ENCODE assay signal across 12 cellular contexts in the genomic region with DNA sequence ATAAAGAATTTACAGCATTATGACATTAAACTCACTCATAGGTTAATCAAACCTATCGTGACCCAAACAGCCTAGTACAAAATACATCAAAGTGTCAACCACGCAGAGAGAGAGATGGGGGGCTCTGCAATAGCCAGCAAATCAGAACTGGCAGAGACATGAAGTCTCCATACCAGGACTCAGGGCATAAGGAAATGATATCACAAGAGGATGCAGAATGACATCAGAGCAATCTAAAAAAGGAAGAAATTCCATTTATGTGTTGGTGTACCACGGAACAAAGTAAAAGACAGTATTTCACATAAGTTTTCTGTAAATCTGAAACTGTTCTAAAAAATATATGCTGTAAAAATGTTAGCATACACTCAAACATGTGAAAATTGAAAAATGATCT. TPM values are rescaled to one million over a fixed set of nuclear protein-coding genes. Genes with fewer than 3 reads are reported as not detected.
A peak's percentile ranks its signal among the peaks of the same experiment; 100 is the strongest.
DNase-seq lines count a peak whose midpoint lies in the region; ATAC-seq and TF ChIP-seq lines count a peak whose summit lies in the region.
"Had no signal": no experiment of that assay in that cellular context is flagged by ENCODE, and none has a peak within 500 bp of the region (broad histone marks: within the 10 kb centered on the region; RNA-seq: fewer than 3 reads in every experiment).

No MANE protein-coding gene starts in this region.

- ATAC-seq in CD4-positive, CD25-positive, alpha-beta regulatory T cell (ENCODE audit: low read depth in 2 of 2) = no peak
- ATAC-seq in HG03039 (IDR thresholded peaks at IDR 0.05; ENCODE audit: unreplicated experiment) (no peak), GM18505 (IDR thresholded peaks at IDR 0.05; ENCODE audit: unreplicated experiment) (no peak)
- ATAC-seq: body of pancreas had no signal

- no peak overlapping the region for H3K4me3 ChIP-seq in CD4-positive, CD25-positive, alpha-beta regulatory T cell (ENCODE audit: low read depth, low read length)
- H3K4me3 ChIP-seq in fibroblast of lung (replicated peaks in 1 of 4; ENCODE audit: control extremely low read depth in 1 of 4, insufficient read depth in 1 of 4, low read depth in 3 of 4, low read length in 4 of 4) (no peak overlapping the region), parathyroid adenoma (ENCODE audit: low read depth, low read length) (no peak overlapping the region)
- H3K4me3 ChIP-seq: body of pancreas had no signal

- peak overlapping the region in 2 of 4 donors; percentile 0 to 39 for H3K4me3 Mint-ChIP-seq in CD4-positive, CD25-positive, alpha-beta regulatory T cell
- H3K4me3 Mint-ChIP-seq: activated CD4-positive, alpha-beta T cell treated with anti-CD3 and anti-CD28 coated beads, Interleukin-2, amount 10 ng/mL, durations not matched to agents 7 days and 5 days had no signal

- no peak for DNase-seq in CD4-positive, CD25-positive, alpha-beta regulatory T cell
- DNase-seq in OCI-M1 (lab: John Stamatoyannopoulos, UW) (peak; percentile 38), fibroblast of lung (ENCODE audit: low read depth in 2 of 2) (peak; percentile 33 to 36), NCI-H2196 (lab: John Stamatoyannopoulos, UW; ENCODE audit: unreplicated experiment) (no peak), NCI-H526 treated with DMSO at 0.1 percent for 48 hours (lab: John Stamatoyannopoulos, UW) (no peak)
- DNase-seq: activated CD4-positive, alpha-beta T cell treated with anti-CD3 and anti-CD28 coated beads, Interleukin-2, amount 10 ng/mL, durations not matched to agents 7 days and 5 days; body of pancreas; GOT3; NCI-H1105 had no signal

- H3K27ac ChIP-seq in CD4-positive, CD25-positive, alpha-beta regulatory T cell (ENCODE audit: insufficient read depth, low read length, poor library complexity, severe bottlenecking) = no peak overlapping the region
- no peak overlapping the region for H3K27ac ChIP-seq in fibroblast of lung (ENCODE audit: insufficient read depth, low read length)
- no peak overlapping the region for H3K27ac ChIP-seq in parathyroid adenoma

- TF ChIP-seq POLR2A in GM18505 (IDR thresholded peaks at IDR 0.05; ENCODE audit: borderline replicate concordance, extremely low read depth, insufficient read depth, insufficient read length) = no peak

- H3K36me3 ChIP-seq in CD4-positive, CD25-positive, alpha-beta regulatory T cell (ENCODE audit: control insufficient read depth, insufficient read depth, low read length) = no peaks in the 10 kb centered on the region
- H3K36me3 ChIP-seq in fibroblast of lung (ENCODE audit: control insufficient read depth, insufficient read depth, low read length) (no peaks in the 10 kb centered on the region), parathyroid adenoma (ENCODE audit: control insufficient read depth, insufficient read depth, low read length) (no peaks in the 10 kb centered on the region)

- H3K4me2 ChIP-seq in fibroblast of lung (ENCODE audit: extremely low read depth, insufficient read depth, low read length) = no peak overlapping the region
- H3K4me2 ChIP-seq in parathyroid adenoma (ENCODE audit: low read length) = peak overlapping the region; percentile 31

- no peaks in the 10 kb centered on the region for H3K27me3 ChIP-seq in CD4-positive, CD25-positive, alpha-beta regulatory T cell (ENCODE audit: control insufficient read depth, insufficient read depth, low read length)
- H3K27me3 ChIP-seq in fibroblast of lung (ENCODE audit: control insufficient read depth, insufficient read depth, low read length) = no peaks in the 10 kb centered on the region
- no peaks in the 10 kb centered on the region for H3K27me3 ChIP-seq in parathyroid adenoma (ENCODE audit: control insufficient read depth, insufficient read depth, low read length)
- H3K27me3 ChIP-seq: body of pancreas had no signal

- peaks cover 78% of the 10 kb centered on the region for H3K79me2 ChIP-seq in fibroblast of lung (ENCODE audit: control insufficient read depth, insufficient read depth, low read length)
- peaks cover 53% of the 10 kb centered on the region for H3K79me2 ChIP-seq in parathyroid adenoma

- no peaks in the 10 kb centered on the region for H3K36me3 Mint-ChIP-seq in CD4-positive, CD25-positive, alpha-beta regulatory T cell

- H3K9me3 Mint-ChIP-seq in CD4-positive, CD25-positive, alpha-beta regulatory T cell = no peaks in the 10 kb centered on the region
- H3K9me3 Mint-ChIP-seq: activated CD4-positive, alpha-beta T cell treated with anti-CD3 and anti-CD28 coated beads, Interleukin-2, amount 10 ng/mL, durations not matched to agents 7 days and 5 days had no signal

- H3K9ac ChIP-seq in fibroblast of lung (ENCODE audit: insufficient read depth, low read length) = no peak overlapping the region
- H3K9ac ChIP-seq in parathyroid adenoma = no peak overlapping the region

- H3K27ac Mint-ChIP-seq in CD4-positive, CD25-positive, alpha-beta regulatory T cell = peak overlapping the region; percentile 22 to 62 (median 27)
- H3K27ac Mint-ChIP-seq: activated CD4-positive, alpha-beta T cell treated with anti-CD3 and anti-CD28 coated beads, Interleukin-2, amount 10 ng/mL, durations not matched to agents 7 days and 5 days had no signal

- H3K9me3 ChIP-seq in CD4-positive, CD25-positive, alpha-beta regulatory T cell (ENCODE audit: control insufficient read depth in 2 of 2, low read length in 2 of 2) = no peaks in the 10 kb centered on the region
- H3K9me3 ChIP-seq in fibroblast of lung (ENCODE audit: control insufficient read depth, insufficient read depth, low read depth, low read length) = no peaks in the 10 kb centered on the region
- H3K9me3 ChIP-seq in parathyroid adenoma (ENCODE audit: control insufficient read depth, low read length) = no peaks in the 10 kb centered on the region
- H3K9me3 ChIP-seq: body of pancreas had no signal

- TF ChIP-seq CTCF in fibroblast of lung (conservative IDR thresholded peaks at IDR 0.05 in 1 of 2, IDR thresholded peaks at IDR 0.05 in 1 of 2; ENCODE audit: low read depth in 1 of 2, low read length in 2 of 2) = no peak
- TF ChIP-seq CTCF in parathyroid adenoma (IDR thresholded peaks at IDR 0.05) = no peak

- no peak overlapping the region for H2AFZ ChIP-seq in fibroblast of lung (ENCODE audit: low read length)
- no peak overlapping the region for H2AFZ ChIP-seq in parathyroid adenoma

- no peaks in the 10 kb centered on the region for H4K20me1 ChIP-seq in fibroblast of lung (ENCODE audit: control insufficient read depth, extremely low read depth, insufficient read depth, low read length)

- H3K4me1 Mint-ChIP-seq in CD4-positive, CD25-positive, alpha-beta regulatory T cell = peaks cover 22 to 84% (median 54%) of the 10 kb centered on the region in 4 donors

- no peaks in the 10 kb centered on the region for H3K27me3 Mint-ChIP-seq in CD4-positive, CD25-positive, alpha-beta regulatory T cell
- H3K27me3 Mint-ChIP-seq: activated CD4-positive, alpha-beta T cell treated with anti-CD3 and anti-CD28 coated beads, Interleukin-2, amount 10 ng/mL, durations not matched to agents 7 days and 5 days had no signal

- H3K4me1 ChIP-seq in CD4-positive, CD25-positive, alpha-beta regulatory T cell (ENCODE audit: control insufficient read depth, insufficient read depth, low read length, poor library complexity, severe bottlenecking) = peaks cover 26% of the 10 kb centered on the region
- peaks cover 2% of the 10 kb centered on the region for H3K4me1 ChIP-seq in fibroblast of lung (ENCODE audit: control insufficient read depth, extremely low read depth, insufficient read depth, low read length)
- peaks cover 10% of the 10 kb centered on the region for H3K4me1 ChIP-seq in parathyroid adenoma

RNA-seq across cellular contexts. Expression of a gene that starts 24.6 kb away (rescaled TPM):
- 29.3 TPM for total RNA-seq in CD4-positive, CD25-positive, alpha-beta regulatory T cell
- polyA plus RNA-seq in CD4-positive, CD25-positive, alpha-beta regulatory T cell = 1 to 10 TPM; 5.6 to 9.8 (median 7.6) TPM
- total RNA-seq in fibroblast of lung = 32.9 and 35.8 TPM in 2 replicates
- polyA plus RNA-seq in fibroblast of lung = 9.1 and 10.6 TPM in 2 replicates
- polyA plus RNA-seq in fibroblast of lung (2012) = 20.9 and 23.3 TPM in 2 replicates
- polyA minus RNA-seq in fibroblast of lung (ENCODE audit: low replicate concordance) = 10.2 and 16.7 TPM in 2 replicates

Comparison
In these comparisons a context has a peak if more than half of its experiments do, and no peak if none do; other contexts are left out.
1. DNase-seq: peak in OCI-M1 (single experiment) and fibroblast of lung (2 of 2); none in CD4-positive, CD25-positive, alpha-beta regulatory T cell (0 of 3), NCI-H2196 (single experiment) and NCI-H526 treated with DMSO at 0.1 percent for 48 hours (single experiment).